ENCODE assay signal across 8 cellular contexts in genomic region chrX:149504226-149504914, GRCh38. TPM values are rescaled to one million over a fixed set of nuclear protein-coding genes. Genes with fewer than 3 reads are reported as not detected.
A peak's percentile ranks its signal among the peaks of the same experiment; 100 is the strongest.
DNase-seq lines count a peak whose midpoint lies in the region; ATAC-seq and TF ChIP-seq lines count a peak whose summit lies in the region.

No MANE protein-coding gene starts in this region.

- H3K9me3 Mint-ChIP-seq in activated naive CD8-positive, alpha-beta T cell treated with anti-CD3 and anti-CD28 coated beads, Interleukin-2, amount 50 U/mL, for 24 hours = no peaks in the 10 kb centered on the region

- no peaks in the 10 kb centered on the region for H3K27me3 Mint-ChIP-seq in activated naive CD8-positive, alpha-beta T cell treated with anti-CD3 and anti-CD28 coated beads, Interleukin-2, amount 50 U/mL, for 24 hours

- DNase-seq in SK-MEL-5 (ENCODE audit: low read depth, low spot score) = peak; percentile 42
- DNase-seq in activated naive CD8-positive, alpha-beta T cell treated with anti-CD3 and anti-CD28 coated beads, Interleukin-2, amount 50 U/mL, for 24 hours = peak; percentile 66
- peak; percentile 65 to 69 for DNase-seq in stimulated activated CD4-positive, alpha-beta T cell treated with anti-CD3 and anti-CD28 coated beads, Interleukin-15, amount 100 ng/mL, for 48 hours (ENCODE audit: low read depth in 2 of 2)
- no peak for DNase-seq in NCI-H2029 (lab: John Stamatoyannopoulos, UW)

- peak overlapping the region; percentile 39 for H3K4me3 ChIP-seq in iPS-11a (ENCODE audit: low read depth, low read length)

- H3K4me1 Mint-ChIP-seq in activated naive CD8-positive, alpha-beta T cell treated with anti-CD3 and anti-CD28 coated beads, Interleukin-2, amount 50 U/mL, for 24 hours = peaks cover 51% of the 10 kb centered on the region

- peak overlapping the region; percentile 89 for H3K27ac Mint-ChIP-seq in activated naive CD8-positive, alpha-beta T cell treated with anti-CD3 and anti-CD28 coated beads, Interleukin-2, amount 50 U/mL, for 24 hours

- H3K4me3 Mint-ChIP-seq in activated naive CD8-positive, alpha-beta T cell treated with anti-CD3 and anti-CD28 coated beads, Interleukin-2, amount 50 U/mL, for 24 hours = peak overlapping the region; percentile 91

- peak; percentile 44 for ATAC-seq in GM19043 (IDR thresholded peaks at IDR 0.05; ENCODE audit: low read depth, unreplicated experiment)
- peak; percentile 49 for ATAC-seq in HG03439 (IDR thresholded peaks at IDR 0.05; ENCODE audit: unreplicated experiment)
- ATAC-seq in activated naive CD8-positive, alpha-beta T cell treated with anti-CD3 and anti-CD28 coated beads, Interleukin-2, amount 50 U/mL, for 24 hours = peak; percentile 67

- in situ Hi-C loops in SK-MEL-5 (cut with HindIII; ENCODE audit: low pct_unique_long_range_greater_than_20kb, low sequenced_read_pairs) = no loop called here

- peaks cover 13% of the 10 kb centered on the region for H3K36me3 Mint-ChIP-seq in activated naive CD8-positive, alpha-beta T cell treated with anti-CD3 and anti-CD28 coated beads, Interleukin-2, amount 50 U/mL, for 24 hours (ENCODE audit: low read depth)

- H3K27ac ChIP-seq in C4-2B = peak overlapping the region; percentile 68

- TF ChIP-seq CTCF in C4-2B (conservative IDR thresholded peaks at IDR 0.05) = peak; percentile 6; the same call in 1 of the 2 replicates

RNA-seq across cellular contexts. Expression of gene IDS, which starts 0.7 kb away (rescaled TPM):
- 31.6 and 36.8 TPM in 2 replicates for total RNA-seq in SK-MEL-5 (2014; rRNA removed; shearing (Covaris generic))
- polyA plus RNA-seq in SK-MEL-5 (2015; cell fraction: cytosol; rRNA removed) = 50.3 and 60.6 TPM in 2 replicates
- polyA plus RNA-seq in SK-MEL-5 (2015; cell fraction: nucleus; rRNA removed) = 79.7 and 86.3 TPM in 2 replicates

RNA-seq across cellular contexts. Expression of gene EOLA1, which starts 36.4 kb away (rescaled TPM):
- 19.4 and 20.9 TPM in 2 replicates for total RNA-seq in SK-MEL-5 (2014; rRNA removed; shearing (Covaris generic))
- polyA plus RNA-seq in SK-MEL-5 (2015; cell fraction: cytosol; rRNA removed) = 14.4 and 16.8 TPM in 2 replicates
- polyA plus RNA-seq in SK-MEL-5 (2015; cell fraction: nucleus; rRNA removed) = 12.5 and 27.7 TPM in 2 replicates

RNA-seq across cellular contexts. Expression of gene HSFX3, which starts 45.4 kb away (rescaled TPM):
- not detected in 2 replicates for total RNA-seq in SK-MEL-5 (2014; rRNA removed; shearing (Covaris generic))
- polyA plus RNA-seq in SK-MEL-5 (2015; cell fraction: cytosol; rRNA removed) = not detected in 2 replicates
- polyA plus RNA-seq in SK-MEL-5 (2015; cell fraction: nucleus; rRNA removed) = not detected in 2 replicates
